Comparison of ENCODE assay signal across 15 cellular contexts in genomic region chr10:43078175-43078985, GRCh38. TPM values are rescaled to one million over a fixed set of nuclear protein-coding genes. Genes with fewer than 3 reads are reported as not detected.
DNase-seq lines count a peak whose midpoint lies in the region; ATAC-seq, FAIRE-seq and TF ChIP-seq lines count a peak whose summit lies in the region.
"Had no signal": no experiment of that assay in that cellular context is flagged by ENCODE, and none has a peak within 500 bp of the region (broad histone marks: within the 10 kb centered on the region; RNA-seq: fewer than 3 reads in every experiment).

No MANE protein-coding gene starts in this region.

- peaks cover 0 to 8% (median 6%) of the 10 kb centered on the region in 3 donors for H3K4me1 ChIP-seq in pancreas

- H3K36me3 ChIP-seq in pancreas, result no peaks in the 10 kb centered on the region
- H3K36me3 ChIP-seq: vagina, WERI-Rb-1 had no signal

- peaks cover 6% of the 10 kb centered on the region for H3K4me1 Mint-ChIP-seq in activated CD4-positive, alpha-beta T cell treated with anti-CD3 and anti-CD28 coated beads, Interleukin-2, amount 10 ng/mL, durations not matched to agents 24 days and 14 days
- H3K4me1 Mint-ChIP-seq in activated T-helper 1 cell treated with anti-CD3 and anti-CD28 coated beads, Interleukin-12 subunit alpha, Interleukin-12 subunit beta, Interleukin-2, Interleukin-4 antibody, amounts not matched to agents 30 ng/mL and 10 ng/mL and 1 ng/mL, durations not matched to agents 14 hours and 24 hours and 36 hours (ENCODE audit: low read depth), result peaks cover 6% of the 10 kb centered on the region
- H3K4me1 Mint-ChIP-seq in nephron progenitor cell, result no peaks in the 10 kb centered on the region

- POLR2A ChIA-PET in GM10248 (lab: Yijun Ruan, JAX), result no interaction called here

- no peak for ATAC-seq in pancreas

- no peak overlapping the region for H3K4me3 ChIP-seq in pancreas

- CTCF ChIA-PET in GM10248 (lab: Yijun Ruan, JAX), result interaction anchor here (1.2 to 1.7 kb wide), 3 partner anchors 9 to 124 kb away, joined by 6 read pairs; no protein-coding TSS in a partner anchor

- no peaks in the 10 kb centered on the region for H3K36me3 Mint-ChIP-seq in activated CD4-positive, alpha-beta T cell treated with anti-CD3 and anti-CD28 coated beads, Interleukin-2, amount 10 ng/mL, durations not matched to agents 24 days and 14 days (ENCODE audit: low read depth)
- H3K36me3 Mint-ChIP-seq in activated T-helper 1 cell treated with anti-CD3 and anti-CD28 coated beads, Interleukin-12 subunit alpha, Interleukin-12 subunit beta, Interleukin-2, Interleukin-4 antibody, amounts not matched to agents 30 ng/mL and 10 ng/mL and 1 ng/mL, durations not matched to agents 14 hours and 24 hours and 36 hours (ENCODE audit: low read depth), result no peaks in the 10 kb centered on the region
- H3K36me3 Mint-ChIP-seq in nephron progenitor cell (ENCODE audit: low read depth), result no peaks in the 10 kb centered on the region

- no peak overlapping the region for H3K27ac Mint-ChIP-seq in activated CD4-positive, alpha-beta T cell treated with anti-CD3 and anti-CD28 coated beads, Interleukin-2, amount 10 ng/mL, durations not matched to agents 24 days and 14 days
- no peak overlapping the region for H3K27ac Mint-ChIP-seq in activated T-helper 1 cell treated with anti-CD3 and anti-CD28 coated beads, Interleukin-12 subunit alpha, Interleukin-12 subunit beta, Interleukin-2, Interleukin-4 antibody, amounts not matched to agents 30 ng/mL and 10 ng/mL and 1 ng/mL, durations not matched to agents 14 hours and 24 hours and 36 hours
- no peak overlapping the region for H3K27ac Mint-ChIP-seq in nephron progenitor cell

- no peak for FAIRE-seq in pancreas (lab: Jason Lieb, UNC)
- FAIRE-seq: G401.6, islet of Langerhans had no signal

- intact Hi-C loops in activated CD4-positive, alpha-beta T cell treated with anti-CD3 and anti-CD28 coated beads, Interleukin-2, amount 10 ng/mL, durations not matched to agents 24 days and 14 days (cut with micrococcal nuclease), result no loop called here
- intact Hi-C loops in activated T-helper 1 cell treated with anti-CD3 and anti-CD28 coated beads, Interleukin-12 subunit alpha, Interleukin-12 subunit beta, Interleukin-2, Interleukin-4 antibody, amounts not matched to agents 30 ng/mL and 10 ng/mL and 1 ng/mL, durations not matched to agents 14 hours and 24 hours and 36 hours (cut with micrococcal nuclease), result loop anchor here (5.0 kb wide), 1 partner anchor 124 kb away; no protein-coding TSS in a partner anchor
- intact Hi-C loops in pancreas (cut with DNase I), result no loop called here

- H3K27me3 ChIP-seq in pancreas, result no peaks in the 10 kb centered on the region
- H3K27me3 ChIP-seq: vagina had no signal

- peak overlapping the region; percentile 71 for H3K4me3 Mint-ChIP-seq in activated CD4-positive, alpha-beta T cell treated with anti-CD3 and anti-CD28 coated beads, Interleukin-2, amount 10 ng/mL, durations not matched to agents 24 days and 14 days
- peak overlapping the region; percentile 68 for H3K4me3 Mint-ChIP-seq in activated T-helper 1 cell treated with anti-CD3 and anti-CD28 coated beads, Interleukin-12 subunit alpha, Interleukin-12 subunit beta, Interleukin-2, Interleukin-4 antibody, amounts not matched to agents 30 ng/mL and 10 ng/mL and 1 ng/mL, durations not matched to agents 14 hours and 24 hours and 36 hours
- peak overlapping the region; percentile 76 for H3K4me3 Mint-ChIP-seq in nephron progenitor cell

- 73 to 78% methylated on average over 13 to 14 of the region's 14 CpGs for WGBS in pancreas, 2 donors

- H3K27ac ChIP-seq in pancreas, result no peak overlapping the region
- H3K27ac ChIP-seq: vagina, WERI-Rb-1 had no signal

- H3K9me3 ChIP-seq in pancreas, result no peaks in the 10 kb centered on the region
- H3K9me3 ChIP-seq: vagina had no signal

- no peak for TF ChIP-seq CTCF in nephron progenitor cell (IDR thresholded peaks at IDR 0.05)
- no peak for TF ChIP-seq CTCF in GM10248 (IDR thresholded peaks at IDR 0.05; ENCODE audit: control extremely low read depth, extremely low read depth, low read depth, missing control alignments)
- TF ChIP-seq CTCF in pancreas (IDR thresholded peaks at IDR 0.05), result no peak

- no peak for DNase-seq in activated CD4-positive, alpha-beta T cell treated with anti-CD3 and anti-CD28 coated beads, Interleukin-2, amount 10 ng/mL, durations not matched to agents 24 days and 14 days
- DNase-seq in activated CD4-positive, alpha-beta T cell treated with anti-CD3 and anti-CD28 coated beads for 1 hour, result no peak
- DNase-seq in ELR (ENCODE audit: low read depth) (peak; percentile 4), nephron progenitor cell (no peak), GM10248 (ENCODE audit: extremely low spot score) (no peak), hippocampal formation (lab: John Stamatoyannopoulos, UW) (no peak), pancreas (no peak)
- DNase-seq in activated T-helper 1 cell treated with anti-CD3 and anti-CD28 coated beads, Interleukin-12 subunit alpha, Interleukin-12 subunit beta, Interleukin-2, Interleukin-4 antibody, amounts not matched to agents 30 ng/mL and 10 ng/mL and 1 ng/mL, durations not matched to agents 14 hours and 24 hours and 36 hours (ENCODE audit: low spot score), result no peak
- DNase-seq: activated effector memory CD4-positive, alpha-beta T cell treated with Interleukin-2 at 50 U/mL for 16 hours; cortex of kidney had no signal

- no peaks in the 10 kb centered on the region for H3K9me3 Mint-ChIP-seq in activated CD4-positive, alpha-beta T cell treated with anti-CD3 and anti-CD28 coated beads, Interleukin-2, amount 10 ng/mL, durations not matched to agents 24 days and 14 days
- no peaks in the 10 kb centered on the region for H3K9me3 Mint-ChIP-seq in activated T-helper 1 cell treated with anti-CD3 and anti-CD28 coated beads, Interleukin-12 subunit alpha, Interleukin-12 subunit beta, Interleukin-2, Interleukin-4 antibody, amounts not matched to agents 30 ng/mL and 10 ng/mL and 1 ng/mL, durations not matched to agents 14 hours and 24 hours and 36 hours
- H3K9me3 Mint-ChIP-seq in nephron progenitor cell, result no peaks in the 10 kb centered on the region

- peaks cover 37% of the 10 kb centered on the region for H3K27me3 Mint-ChIP-seq in activated CD4-positive, alpha-beta T cell treated with anti-CD3 and anti-CD28 coated beads, Interleukin-2, amount 10 ng/mL, durations not matched to agents 24 days and 14 days
- peaks cover 31% of the 10 kb centered on the region for H3K27me3 Mint-ChIP-seq in activated T-helper 1 cell treated with anti-CD3 and anti-CD28 coated beads, Interleukin-12 subunit alpha, Interleukin-12 subunit beta, Interleukin-2, Interleukin-4 antibody, amounts not matched to agents 30 ng/mL and 10 ng/mL and 1 ng/mL, durations not matched to agents 14 hours and 24 hours and 36 hours (ENCODE audit: insufficient read depth)
- peaks cover 88% of the 10 kb centered on the region for H3K27me3 Mint-ChIP-seq in nephron progenitor cell (ENCODE audit: low read depth, poor library complexity)

RNA-seq across cellular contexts. Expression of gene RET, which starts 1.5 kb away (rescaled TPM):
- 0.12 and 0.62 TPM in 2 replicates for total RNA-seq in activated CD4-positive, alpha-beta T cell treated with anti-CD3 and anti-CD28 coated beads, Interleukin-2, amount 10 ng/mL, durations not matched to agents 24 days and 14 days
- total RNA-seq in activated T-helper 1 cell treated with anti-CD3 and anti-CD28 coated beads, Interleukin-12 subunit alpha, Interleukin-12 subunit beta, Interleukin-2, Interleukin-4 antibody, amounts not matched to agents 30 ng/mL and 10 ng/mL and 1 ng/mL, durations not matched to agents 14 hours and 24 hours and 36 hours, result 0.27 and 0.31 TPM in 2 replicates
- total RNA-seq in pancreas, result 1 to 10 TPM in 2 of 6 donors, under 1 TPM in 4; 0.32 to 4.4 (median 0.71) TPM
- polyA plus RNA-seq in pancreas, result 1 to 10 TPM in 1 of 2 donors, under 1 TPM in 1; 0.87 to 1.1 TPM
- total RNA-seq: MCF 10A had no signal

RNA-seq across cellular contexts. Expression of gene CSGALNACT2, which starts 59.9 kb away (rescaled TPM):
- 24.7 and 25.9 TPM in 2 replicates for total RNA-seq in activated CD4-positive, alpha-beta T cell treated with anti-CD3 and anti-CD28 coated beads, Interleukin-2, amount 10 ng/mL, durations not matched to agents 24 days and 14 days
- total RNA-seq in activated T-helper 1 cell treated with anti-CD3 and anti-CD28 coated beads, Interleukin-12 subunit alpha, Interleukin-12 subunit beta, Interleukin-2, Interleukin-4 antibody, amounts not matched to agents 30 ng/mL and 10 ng/mL and 1 ng/mL, durations not matched to agents 14 hours and 24 hours and 36 hours, result 30.3 and 32.0 TPM in 2 replicates
- total RNA-seq in pancreas, result 1 to 10 TPM; 3.1 to 8.6 (median 5.1) TPM
- 1 to 10 TPM; 2.3 to 5.2 TPM for polyA plus RNA-seq in pancreas
